In the genomic region with DNA sequence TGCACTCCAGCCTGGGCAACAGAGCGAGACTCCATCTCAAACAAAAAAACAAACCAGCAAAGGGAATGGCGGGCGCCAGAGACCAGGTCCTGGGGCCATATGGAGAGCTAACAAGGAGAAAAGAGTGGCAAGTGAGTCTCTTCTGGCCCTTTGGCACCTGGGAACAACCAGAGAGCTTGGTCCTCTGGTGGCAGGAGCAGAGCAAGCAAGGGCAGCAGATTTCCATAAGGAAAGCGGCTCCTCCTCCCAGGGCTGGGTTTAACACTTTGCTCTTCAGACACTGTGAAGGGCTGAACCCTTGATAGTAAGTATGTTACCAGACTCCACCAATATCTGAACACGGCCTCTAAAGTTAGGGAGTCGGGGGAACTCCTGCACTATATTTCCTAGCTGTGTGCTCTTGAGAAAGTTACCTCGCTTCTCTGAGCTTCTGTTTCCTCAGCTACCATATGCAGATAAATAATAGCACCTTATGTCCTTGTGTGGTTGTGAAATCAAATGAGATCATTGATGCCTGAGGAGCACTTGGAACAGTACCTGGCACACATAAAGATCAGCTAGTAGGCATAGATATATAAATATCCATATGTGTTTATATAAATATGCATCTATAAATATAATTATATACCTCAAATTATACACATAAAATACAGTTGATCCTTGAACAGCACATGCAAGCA, we compare ENCODE assay signal across 13 cellular contexts. TPM values are rescaled to one million over a fixed set of nuclear protein-coding genes. Genes with fewer than 3 reads are reported as not detected.
A peak's percentile ranks its signal among the peaks of the same experiment; 100 is the strongest.
DNase-seq lines count a peak whose midpoint lies in the region; ATAC-seq and TF ChIP-seq lines count a peak whose summit lies in the region.
"Had no signal": no experiment of that assay in that cellular context is flagged by ENCODE, and none has a peak within 500 bp of the region (broad histone marks: within the 10 kb centered on the region; RNA-seq: fewer than 3 reads in every experiment).

No MANE protein-coding gene starts in this region.

- H3K4me1 Mint-ChIP-seq in activated naive CD8-positive, alpha-beta T cell treated with anti-CD3 and anti-CD28 coated beads for 36 hours = peaks cover 11% of the 10 kb centered on the region
- H3K4me1 Mint-ChIP-seq in activated naive CD8-positive, alpha-beta T cell treated with anti-CD3 and anti-CD28 coated beads, Interleukin-2, amount 50 U/mL, for 24 hours = peaks cover 22% of the 10 kb centered on the region

- no peak for ATAC-seq in activated naive CD8-positive, alpha-beta T cell treated with anti-CD3 and anti-CD28 coated beads, Interleukin-2, amount 50 U/mL, for 24 hours
- ATAC-seq in lower lobe of right lung (no peak), GM19455 (IDR thresholded peaks at IDR 0.05; ENCODE audit: unreplicated experiment) (no peak), HG02852 (IDR thresholded peaks at IDR 0.05; ENCODE audit: unreplicated experiment) (no peak)

- H3K27ac ChIP-seq in brain microvascular endothelial cell (no peak overlapping the region), lower lobe of right lung (peak overlapping the region; percentile 95), testis (no peak overlapping the region)
- H3K27ac ChIP-seq: cardiac muscle cell had no signal

- peak overlapping the region; percentile 8 for H3K27ac Mint-ChIP-seq in activated naive CD8-positive, alpha-beta T cell treated with anti-CD3 and anti-CD28 coated beads for 36 hours
- H3K27ac Mint-ChIP-seq in activated naive CD8-positive, alpha-beta T cell treated with anti-CD3 and anti-CD28 coated beads, Interleukin-2, amount 50 U/mL, for 24 hours = no peak overlapping the region

- no peak for TF ChIP-seq POLR2A in testis (IDR thresholded peaks at IDR 0.05)

- peak; percentile 36 for TF ChIP-seq CTCF in brain microvascular endothelial cell (IDR thresholded peaks at IDR 0.05; ENCODE audit: low read depth, low read length, missing control alignments)
- TF ChIP-seq CTCF in lower lobe of right lung (IDR thresholded peaks at IDR 0.05) = peak; percentile 7
- peak in 1 of 3 experiments; percentile 8 for TF ChIP-seq CTCF in testis (IDR thresholded peaks at IDR 0.05)

- H3K4me3 Mint-ChIP-seq in activated naive CD8-positive, alpha-beta T cell treated with anti-CD3 and anti-CD28 coated beads for 36 hours = no peak overlapping the region
- H3K4me3 Mint-ChIP-seq in activated naive CD8-positive, alpha-beta T cell treated with anti-CD3 and anti-CD28 coated beads, Interleukin-2, amount 50 U/mL, for 24 hours = no peak overlapping the region

- H3K4me3 ChIP-seq in brain microvascular endothelial cell (ENCODE audit: low read depth, low read length) = no peak overlapping the region
- no peak overlapping the region for H3K4me3 ChIP-seq in lower lobe of right lung
- H3K4me3 ChIP-seq in testis = no peak overlapping the region
- H3K4me3 ChIP-seq: cardiac muscle cell had no signal

- H3K27me3 Mint-ChIP-seq in activated naive CD8-positive, alpha-beta T cell treated with anti-CD3 and anti-CD28 coated beads for 36 hours = peaks cover 52% of the 10 kb centered on the region
- peaks cover 59% of the 10 kb centered on the region for H3K27me3 Mint-ChIP-seq in activated naive CD8-positive, alpha-beta T cell treated with anti-CD3 and anti-CD28 coated beads, Interleukin-2, amount 50 U/mL, for 24 hours

- no peak for DNase-seq in activated naive CD8-positive, alpha-beta T cell treated with anti-CD3 and anti-CD28 coated beads for 36 hours
- no peak for DNase-seq in activated naive CD8-positive, alpha-beta T cell treated with anti-CD3 and anti-CD28 coated beads, Interleukin-2, amount 50 U/mL, for 24 hours
- DNase-seq in brain microvascular endothelial cell = no peak
- DNase-seq in lower lobe of right lung = peak; percentile 43
- DNase-seq in activated effector memory CD4-positive, alpha-beta T cell treated with Interleukin-2 at 50 U/mL for 16 hours = no peak
- DNase-seq in testis = no peak
- DNase-seq: NCI-H1694 treated with DMSO at 0.1 percent for 48 hours had no signal

- in situ Hi-C loops in brain microvascular endothelial cell (cut with HindIII; ENCODE audit: low pct_ligation_motif_present, low sequenced_read_pairs) = no loop called here

- no peaks in the 10 kb centered on the region for H3K36me3 Mint-ChIP-seq in activated naive CD8-positive, alpha-beta T cell treated with anti-CD3 and anti-CD28 coated beads for 36 hours
- H3K36me3 Mint-ChIP-seq in activated naive CD8-positive, alpha-beta T cell treated with anti-CD3 and anti-CD28 coated beads, Interleukin-2, amount 50 U/mL, for 24 hours (ENCODE audit: low read depth) = no peaks in the 10 kb centered on the region

- H3K4me1 ChIP-seq in lower lobe of right lung = peaks cover 61% of the 10 kb centered on the region
- H3K4me1 ChIP-seq in testis = peaks cover 25% of the 10 kb centered on the region

- H3K36me3 ChIP-seq in brain microvascular endothelial cell (replicated peaks) = no peaks in the 10 kb centered on the region
- no peaks in the 10 kb centered on the region for H3K36me3 ChIP-seq in lower lobe of right lung
- H3K36me3 ChIP-seq in testis (ENCODE audit: low read depth, missing control alignments) = no peaks in the 10 kb centered on the region
- H3K36me3 ChIP-seq: BLaER1 treated with 17β-estradiol and CSF1 and Interleukin-3, amounts not matched to agents 10 nM and 100 nM; cardiac muscle cell had no signal

- H3K27me3 ChIP-seq in brain microvascular endothelial cell (replicated peaks) (no peaks in the 10 kb centered on the region), lower lobe of right lung (ENCODE audit: low read depth) (no peaks in the 10 kb centered on the region), testis (no peaks in the 10 kb centered on the region)
- H3K27me3 ChIP-seq: BLaER1 treated with 17β-estradiol and CSF1 and Interleukin-3, amounts not matched to agents 10 nM and 100 nM had no signal

- H3K9me3 ChIP-seq in lower lobe of right lung (no peaks in the 10 kb centered on the region), testis (no peaks in the 10 kb centered on the region)
- H3K9me3 ChIP-seq: BLaER1 treated with 17β-estradiol and CSF1 and Interleukin-3, amounts not matched to agents 10 nM and 100 nM had no signal

- intact Hi-C loops in lower lobe of right lung (cut with DNase I) (no loop called here), testis (cut with DNase I; ENCODE audit: low total_unique reads) (no loop called here)

- H3K9me3 Mint-ChIP-seq in activated naive CD8-positive, alpha-beta T cell treated with anti-CD3 and anti-CD28 coated beads for 36 hours = no peaks in the 10 kb centered on the region
- no peaks in the 10 kb centered on the region for H3K9me3 Mint-ChIP-seq in activated naive CD8-positive, alpha-beta T cell treated with anti-CD3 and anti-CD28 coated beads, Interleukin-2, amount 50 U/mL, for 24 hours

- WGBS in testis, 2 donors = 60 to 62% methylated on average over 7 of the region's 7 CpGs

RNA-seq across cellular contexts. Expression of a gene that starts 33.4 kb away (rescaled TPM):
- total RNA-seq in activated naive CD8-positive, alpha-beta T cell treated with anti-CD3 and anti-CD28 coated beads for 36 hours = under 1 TPM; 0.10 to 0.52 TPM
- 2.9 TPM for total RNA-seq in lower lobe of right lung
- total RNA-seq in testis = 1 to 10 TPM in 1 of 2 donors, under 1 TPM in 1; 0.87 to 2.0 TPM
- 2.2 TPM for polyA plus RNA-seq in testis (ENCODE audit: insufficient read depth, low read depth, low replicate concordance)
- total RNA-seq: activated CD8-positive, alpha-beta memory T cell treated with anti-CD3 and anti-CD28 coated beads for 36 hours had no signal
- polyA plus RNA-seq: neural cell had no signal
